ENCODE assay signal across 25 cellular contexts in genomic region chr19:15402411-15403150, GRCh38. TPM values are rescaled to one million over a fixed set of nuclear protein-coding genes. Genes with fewer than 3 reads are reported as not detected.
DNase-seq lines count a peak whose midpoint lies in the region; ATAC-seq, FAIRE-seq and TF ChIP-seq lines count a peak whose summit lies in the region.
"Had no signal": no experiment of that assay in that cellular context is flagged by ENCODE, and none has a peak within 500 bp of the region (broad histone marks: within the 10 kb centered on the region; RNA-seq: fewer than 3 reads in every experiment).

No MANE protein-coding gene starts in this region.

- no peak for ATAC-seq in HepG2
- no peak for ATAC-seq in right lobe of liver
- ATAC-seq: A549, body of pancreas, SK-N-SH treated with all-trans-retinoic acid at 6 μM for 48 hours had no signal

- DNase-seq in HepG2 (ENCODE audit: low spot score) (no peak), right lobe of liver (no peak), cardiac muscle cell (ENCODE audit: low read depth in 1 of 2, low spot score in 1 of 2) (no peak), prostate gland (ENCODE audit: low spot score) (no peak), vagina (ENCODE audit: extremely low spot score in 2 of 2) (no peak), NCI-H526 (lab: John Stamatoyannopoulos, UW) (no peak), inferior parietal cortex (ENCODE audit: extremely low spot score) (no peak), NCI-H146 (lab: John Stamatoyannopoulos, UW) (no peak)
- DNase-seq: activated CD4-positive, alpha-beta T cell treated with anti-CD3 and anti-CD28 coated beads, Interleukin-2, amount 50 U/mL, for 4 hours; activated T-cell treated with anti-CD3 and anti-CD28 coated beads, Interleukin-2, amount 50 U/mL, for 1 hour; body of pancreas; DMS153; islet precursor cell; Karpas-422; mesendoderm; NCI-H1092 treated with DMSO at 0.1 percent for 48 hours; NCI-H2171; NCI-H748 treated with DMSO at 0.1 percent for 48 hours; stimulated activated CD4-positive, alpha-beta T cell treated with anti-CD3 and anti-CD28 coated beads, Interleukin-4, amount 100 ng/mL, for 24 hours had no signal

- in situ Hi-C loops in HepG2 (cut with HindIII; ENCODE audit: extremely low pct_ligation_motif_present, low pct_unique_long_range_greater_than_20kb) = no loop called here

- 97% methylated on average over 15 of the region's 15 CpGs for WGBS in HepG2 (ENCODE audit: low lambda C conversion rate)
- 100% methylated on average over 1 of the region's 15 CpGs for WGBS in right lobe of liver (ENCODE audit: insufficient coverage, low coverage, low lambda C conversion rate, missing lambda C conversion rate)
- WGBS in prostate gland = 87% methylated on average over 15 of the region's 15 CpGs

- TF ChIP-seq CTCF in HepG2 (CRISPR knock-in tag; IDR thresholded peaks at IDR 0.05) (no peak), right lobe of liver (IDR thresholded peaks at IDR 0.05) (no peak), cardiac muscle cell (IDR thresholded peaks at IDR 0.05; ENCODE audit: low read depth, low read length) (no peak), prostate gland (IDR thresholded peaks at IDR 0.05) (no peak), vagina (IDR thresholded peaks at IDR 0.05) (no peak)

- TF ChIP-seq RAD21 in HepG2 (CRISPR knock-in tag; IDR thresholded peaks at IDR 0.05) = no peak

- TF ChIP-seq POLR2A in HepG2 (IDR thresholded peaks at IDR 0.05; ENCODE audit: insufficient read depth in 1 of 2, low read depth in 2 of 2, low read length in 2 of 2) (no peak), right lobe of liver (IDR thresholded peaks at IDR 0.05) (no peak), prostate gland (IDR thresholded peaks at IDR 0.05) (no peak), vagina (IDR thresholded peaks at IDR 0.05) (no peak)

- H3K9me3 ChIP-seq in HepG2 (ENCODE audit: low read length) (no peaks in the 10 kb centered on the region), right lobe of liver (no peaks in the 10 kb centered on the region), cardiac muscle cell (ENCODE audit: low read depth) (no peaks in the 10 kb centered on the region), prostate gland (no peaks in the 10 kb centered on the region), vagina (no peaks in the 10 kb centered on the region)
- H3K9me3 ChIP-seq: A549, body of pancreas had no signal

- H3K79me2 ChIP-seq in HepG2 (ENCODE audit: insufficient read depth, low read length) = peaks cover 59% of the 10 kb centered on the region

- POLR2A ChIA-PET in HepG2 (lab: Yijun Ruan, JAX) = no interaction called here

- H3K27ac ChIP-seq in HepG2 (ENCODE audit: extremely low read length, insufficient read depth, low read length) (no peak overlapping the region), right lobe of liver (no peak overlapping the region), cardiac muscle cell (peak overlapping the region; percentile 98), prostate gland (peak overlapping the region; percentile 19 to 62), vagina (peak overlapping the region; percentile 56)
- H3K27ac ChIP-seq: A549, body of pancreas, neural progenitor cell had no signal

- no peak overlapping the region for H2AFZ ChIP-seq in HepG2 (ENCODE audit: low read length)
- H2AFZ ChIP-seq: neural progenitor cell had no signal

- intact Hi-C loops in HepG2 (cut with micrococcal nuclease; ENCODE audit: unreplicated experiment) = no loop called here
- intact Hi-C loops in right lobe of liver (cut with DNase I) = no loop called here
- intact Hi-C loops in prostate gland (cut with DNase I) = no loop called here
- intact Hi-C loops in vagina (cut with DNase I) = no loop called here

- H4K20me1 ChIP-seq in HepG2 (ENCODE audit: insufficient read depth, low read length) = peaks cover 18% of the 10 kb centered on the region

- H3K4me3 ChIP-seq in HepG2 (replicated peaks in 1 of 3; ENCODE audit: insufficient read depth in 1 of 3, low read depth in 2 of 3, low read length in 3 of 3) (no peak overlapping the region), right lobe of liver (no peak overlapping the region), cardiac muscle cell (no peak overlapping the region), prostate gland (no peak overlapping the region), vagina (no peak overlapping the region)
- H3K4me3 ChIP-seq: A549, body of pancreas, neural progenitor cell had no signal

- H3K4me1 ChIP-seq in HepG2 (ENCODE audit: insufficient read depth, low read length) (peaks cover 7% of the 10 kb centered on the region), right lobe of liver (peaks cover 0 to 6% (median 0%) of the 10 kb centered on the region in 4 donors), cardiac muscle cell (ENCODE audit: low read depth) (peaks cover 44% of the 10 kb centered on the region), prostate gland (replicated peaks) (no peaks in the 10 kb centered on the region), vagina (peaks cover 61% of the 10 kb centered on the region)
- H3K4me1 ChIP-seq: A549 had no signal

- H3K4me2 ChIP-seq in HepG2 (ENCODE audit: low read depth, low read length) = no peak overlapping the region
- H3K4me2 ChIP-seq: A549, neural progenitor cell had no signal

- FAIRE-seq in HepG2 (lab: Jason Lieb, UNC) = no peak
- FAIRE-seq: A549, H54, TTC549 had no signal

- no peak overlapping the region for H3K9ac ChIP-seq in HepG2 (ENCODE audit: insufficient read depth, low read depth, low read length)
- H3K9ac ChIP-seq: neural progenitor cell had no signal

- BruUV-seq in HepG2 (replicated peaks; lab: Mats Ljungman, UMichigan) = no TSS peak

- CTCF ChIA-PET in HepG2 (lab: Yijun Ruan, JAX; ENCODE audit: low intra/inter-chr PET ratio, low total read pairs) = no interaction called here

- no peak for TF ChIP-seq EP300 in HepG2 (IDR thresholded peaks at IDR 0.05; ENCODE audit: low read depth in 2 of 2, low read length in 2 of 2)
- TF ChIP-seq EP300 in HepG2 (CRISPR knock-in tag; IDR thresholded peaks at IDR 0.05; ENCODE audit: borderline replicate concordance) = no peak

- H3K27me3 ChIP-seq in HepG2 (ENCODE audit: control insufficient read depth in 1 of 2, insufficient read depth in 2 of 2, low read length in 2 of 2) (no peaks in the 10 kb centered on the region), right lobe of liver (no peaks in the 10 kb centered on the region), cardiac muscle cell (no peaks in the 10 kb centered on the region), prostate gland (replicated peaks; ENCODE audit: insufficient read depth) (no peaks in the 10 kb centered on the region), vagina (no peaks in the 10 kb centered on the region)
- H3K27me3 ChIP-seq: body of pancreas, dorsolateral prefrontal cortex, neural progenitor cell had no signal

- H3K36me3 ChIP-seq in HepG2 (replicated peaks in 1 of 2; ENCODE audit: control insufficient read depth in 1 of 2, insufficient read depth in 2 of 2, low read length in 2 of 2) (peaks cover 48 to 81% of the 10 kb centered on the region in 2 experiments), right lobe of liver (peaks cover 0 to 58% (median 23%) of the 10 kb centered on the region in 4 donors), cardiac muscle cell (peaks cover 29% of the 10 kb centered on the region), prostate gland (peaks cover 13 to 30% of the 10 kb centered on the region in 2 donors), vagina (peaks cover 0 to 60% of the 10 kb centered on the region in 2 donors)

RNA-seq across cellular contexts. Expression of gene AKAP8L, which starts 16.2 kb away (rescaled TPM):
- 27.3 and 48.2 TPM in 2 replicates for total RNA-seq in HepG2 (2016; rRNA removed; fragmentation: Illumina TruSeq; extraction: Trizol)
- total RNA-seq in HepG2 (2016; cell fraction: cytosol; rRNA removed; fragmentation: Illumina TruSeq; extraction: Trizol; ENCODE audit: low read depth) = 42.8 and 43.6 TPM in 2 replicates
- 28.1 and 49.6 TPM in 2 replicates for total RNA-seq in HepG2 (2016; cell fraction: insoluble cytoplasmic fraction; rRNA removed; fragmentation: Illumina TruSeq; extraction: Trizol)
- 19.3 and 21.1 TPM in 2 replicates for total RNA-seq in HepG2 (2016; cell fraction: membrane; rRNA removed; fragmentation: Illumina TruSeq; extraction: Trizol)
- 58.1 and 60.2 TPM in 2 replicates for total RNA-seq in HepG2 (2016; cell fraction: nucleus; rRNA removed; fragmentation: Illumina TruSeq; extraction: Trizol)
- 49.6 and 63.4 TPM in 2 replicates for polyA plus RNA-seq in HepG2 (2011; rRNA removed)
- 25.4 and 26.0 TPM in 2 replicates for polyA plus RNA-seq in HepG2 (2011; cell fraction: cytosol; rRNA removed)
- 267 and 311 TPM in 2 replicates for polyA plus RNA-seq in HepG2 (2011; cell fraction: nucleus; rRNA removed)
- 54.1 and 55.4 TPM in 2 replicates for polyA plus RNA-seq in HepG2 (2012)
- 3.5 and 4.1 TPM in 2 replicates for polyA plus RNA-seq in HepG2 (2016; cell fraction: cytosol; fragmentation: Illumina TruSeq; extraction: Trizol; ENCODE audit: low read depth)
- polyA plus RNA-seq in HepG2 (2016; cell fraction: insoluble cytoplasmic fraction; fragmentation: Illumina TruSeq; extraction: Trizol; ENCODE audit: low read depth) = 25.4 and 30.1 TPM in 2 replicates
- 5.6 and 6.0 TPM in 2 replicates for polyA plus RNA-seq in HepG2 (2016; cell fraction: membrane; fragmentation: Illumina TruSeq; extraction: Trizol; ENCODE audit: low read depth)
- 142 and 146 TPM in 2 replicates for polyA plus RNA-seq in HepG2 (2016; cell fraction: nucleus; fragmentation: Illumina TruSeq; extraction: Trizol; ENCODE audit: insufficient read depth, low read depth)
- 57.8 and 104 TPM in 2 replicates for polyA minus RNA-seq in HepG2 (2011; rRNA and poly(A)+ RNA removed; ENCODE audit: low replicate concordance)
- 22.7 and 31.4 TPM in 2 replicates for polyA minus RNA-seq in HepG2 (2011; cell fraction: cytosol; rRNA and poly(A)+ RNA removed)
- 67.1 and 87.6 TPM in 2 replicates for polyA minus RNA-seq in HepG2 (2011; cell fraction: nucleus; rRNA and poly(A)+ RNA removed)
- total RNA-seq in right lobe of liver = 10 to 100 TPM; 27.4 to 69.4 (median 49.6) TPM
- total RNA-seq in cardiac muscle cell = 207 and 410 TPM in 2 replicates
- polyA plus RNA-seq in cardiac muscle cell = 235 and 328 TPM in 2 replicates
- 100 to 1,000 TPM; 107 to 269 TPM for total RNA-seq in prostate gland
- 127 TPM for total RNA-seq in vagina

RNA-seq across cellular contexts. Expression of gene AKAP8, which starts 23.0 kb away (rescaled TPM):
- total RNA-seq in HepG2 (2016; rRNA removed; fragmentation: Illumina TruSeq; extraction: Trizol) (21.2 and 22.1 TPM in 2 replicates), right lobe of liver (10 to 100 TPM in 5 of 6 experiments, 1 to 10 TPM in 1; 10.0 to 20.2 (median 13.3) TPM), cardiac muscle cell (16.3 and 34.5 TPM in 2 replicates), prostate gland (10 to 100 TPM; 30.3 to 34.2 TPM), vagina (27.7 TPM)
- total RNA-seq in HepG2 (2016; cell fraction: cytosol; rRNA removed; fragmentation: Illumina TruSeq; extraction: Trizol; ENCODE audit: low read depth) = 3.7 and 3.8 TPM in 2 replicates
- 20.2 and 21.5 TPM in 2 replicates for total RNA-seq in HepG2 (2016; cell fraction: insoluble cytoplasmic fraction; rRNA removed; fragmentation: Illumina TruSeq; extraction: Trizol)
- total RNA-seq in HepG2 (2016; cell fraction: membrane; rRNA removed; fragmentation: Illumina TruSeq; extraction: Trizol) = 9.1 and 9.4 TPM in 2 replicates
- total RNA-seq in HepG2 (2016; cell fraction: nucleus; rRNA removed; fragmentation: Illumina TruSeq; extraction: Trizol) = 17.0 and 19.9 TPM in 2 replicates
- polyA plus RNA-seq in HepG2 (2011; rRNA removed) (15.2 and 15.9 TPM in 2 replicates), cardiac muscle cell (17.8 and 24.1 TPM in 2 replicates)
- polyA plus RNA-seq in HepG2 (2011; cell fraction: cytosol; rRNA removed) = 9.5 and 11.1 TPM in 2 replicates
- polyA plus RNA-seq in HepG2 (2011; cell fraction: nucleus; rRNA removed) = 35.3 and 39.7 TPM in 2 replicates
- polyA plus RNA-seq in HepG2 (2012) = 11.5 and 13.0 TPM in 2 replicates
- 1.6 TPM in 2 replicates for polyA plus RNA-seq in HepG2 (2016; cell fraction: cytosol; fragmentation: Illumina TruSeq; extraction: Trizol; ENCODE audit: low read depth)
- 17.4 and 18.4 TPM in 2 replicates for polyA plus RNA-seq in HepG2 (2016; cell fraction: insoluble cytoplasmic fraction; fragmentation: Illumina TruSeq; extraction: Trizol; ENCODE audit: low read depth)
- polyA plus RNA-seq in HepG2 (2016; cell fraction: membrane; fragmentation: Illumina TruSeq; extraction: Trizol; ENCODE audit: low read depth) = 3.7 and 4.6 TPM in 2 replicates
- polyA plus RNA-seq in HepG2 (2016; cell fraction: nucleus; fragmentation: Illumina TruSeq; extraction: Trizol; ENCODE audit: insufficient read depth, low read depth) = 47.6 and 49.0 TPM in 2 replicates
- 13.4 and 15.5 TPM in 2 replicates for polyA minus RNA-seq in HepG2 (2011; rRNA and poly(A)+ RNA removed; ENCODE audit: low replicate concordance)
- polyA minus RNA-seq in HepG2 (2011; cell fraction: cytosol; rRNA and poly(A)+ RNA removed) = 8.0 and 10.5 TPM in 2 replicates
- 10.9 and 13.4 TPM in 2 replicates for polyA minus RNA-seq in HepG2 (2011; cell fraction: nucleus; rRNA and poly(A)+ RNA removed)

RNA-seq across cellular contexts. Expression of gene WIZ, which starts 47.2 kb away (rescaled TPM):
- total RNA-seq in HepG2 (2016; rRNA removed; fragmentation: Illumina TruSeq; extraction: Trizol) (4.7 and 5.1 TPM in 2 replicates), right lobe of liver (10 to 100 TPM; 12.5 to 24.4 (median 14.6) TPM), cardiac muscle cell (60.4 and 82.7 TPM in 2 replicates), prostate gland (10 to 100 TPM; 55.9 to 93.3 TPM), vagina (44.4 TPM)
- total RNA-seq in HepG2 (2016; cell fraction: cytosol; rRNA removed; fragmentation: Illumina TruSeq; extraction: Trizol; ENCODE audit: low read depth) = 1.7 TPM in 2 replicates
- total RNA-seq in HepG2 (2016; cell fraction: insoluble cytoplasmic fraction; rRNA removed; fragmentation: Illumina TruSeq; extraction: Trizol) = 4.4 and 4.5 TPM in 2 replicates
- 5.9 TPM in 2 replicates for total RNA-seq in HepG2 (2016; cell fraction: membrane; rRNA removed; fragmentation: Illumina TruSeq; extraction: Trizol)
- total RNA-seq in HepG2 (2016; cell fraction: nucleus; rRNA removed; fragmentation: Illumina TruSeq; extraction: Trizol) = 4.9 and 5.5 TPM in 2 replicates
- polyA plus RNA-seq in HepG2 (2011; rRNA removed) (4.8 and 6.3 TPM in 2 replicates), cardiac muscle cell (40.3 and 45.9 TPM in 2 replicates)
- polyA plus RNA-seq in HepG2 (2011; cell fraction: cytosol; rRNA removed) = 3.3 and 4.8 TPM in 2 replicates
- 17.3 and 17.8 TPM in 2 replicates for polyA plus RNA-seq in HepG2 (2011; cell fraction: nucleus; rRNA removed)
- polyA plus RNA-seq in HepG2 (2012) = 7.0 and 7.1 TPM in 2 replicates
- polyA plus RNA-seq in HepG2 (2016; cell fraction: cytosol; fragmentation: Illumina TruSeq; extraction: Trizol; ENCODE audit: low read depth) = 3.1 and 3.8 TPM in 2 replicates
- polyA plus RNA-seq in HepG2 (2016; cell fraction: insoluble cytoplasmic fraction; fragmentation: Illumina TruSeq; extraction: Trizol; ENCODE audit: low read depth) = 11.7 and 16.9 TPM in 2 replicates
- polyA plus RNA-seq in HepG2 (2016; cell fraction: membrane; fragmentation: Illumina TruSeq; extraction: Trizol; ENCODE audit: low read depth) = 9.4 and 11.9 TPM in 2 replicates
- polyA plus RNA-seq in HepG2 (2016; cell fraction: nucleus; fragmentation: Illumina TruSeq; extraction: Trizol; ENCODE audit: insufficient read depth, low read depth) = 23.3 and 23.4 TPM in 2 replicates
- 5.2 and 6.7 TPM in 2 replicates for polyA minus RNA-seq in HepG2 (2011; rRNA and poly(A)+ RNA removed; ENCODE audit: low replicate concordance)
- 4.1 and 4.7 TPM in 2 replicates for polyA minus RNA-seq in HepG2 (2011; cell fraction: cytosol; rRNA and poly(A)+ RNA removed)
- 7.0 and 7.5 TPM in 2 replicates for polyA minus RNA-seq in HepG2 (2011; cell fraction: nucleus; rRNA and poly(A)+ RNA removed)

Comparison
In these comparisons a context has a peak if more than half of its experiments do, and no peak if none do; other contexts are left out.
1. H3K27ac ChIP-seq: peak in cardiac muscle cell (single experiment), prostate gland (2 of 2) and vagina (single experiment); none in HepG2 (single experiment) and right lobe of liver (0 of 3).